In the genomic region with DNA sequence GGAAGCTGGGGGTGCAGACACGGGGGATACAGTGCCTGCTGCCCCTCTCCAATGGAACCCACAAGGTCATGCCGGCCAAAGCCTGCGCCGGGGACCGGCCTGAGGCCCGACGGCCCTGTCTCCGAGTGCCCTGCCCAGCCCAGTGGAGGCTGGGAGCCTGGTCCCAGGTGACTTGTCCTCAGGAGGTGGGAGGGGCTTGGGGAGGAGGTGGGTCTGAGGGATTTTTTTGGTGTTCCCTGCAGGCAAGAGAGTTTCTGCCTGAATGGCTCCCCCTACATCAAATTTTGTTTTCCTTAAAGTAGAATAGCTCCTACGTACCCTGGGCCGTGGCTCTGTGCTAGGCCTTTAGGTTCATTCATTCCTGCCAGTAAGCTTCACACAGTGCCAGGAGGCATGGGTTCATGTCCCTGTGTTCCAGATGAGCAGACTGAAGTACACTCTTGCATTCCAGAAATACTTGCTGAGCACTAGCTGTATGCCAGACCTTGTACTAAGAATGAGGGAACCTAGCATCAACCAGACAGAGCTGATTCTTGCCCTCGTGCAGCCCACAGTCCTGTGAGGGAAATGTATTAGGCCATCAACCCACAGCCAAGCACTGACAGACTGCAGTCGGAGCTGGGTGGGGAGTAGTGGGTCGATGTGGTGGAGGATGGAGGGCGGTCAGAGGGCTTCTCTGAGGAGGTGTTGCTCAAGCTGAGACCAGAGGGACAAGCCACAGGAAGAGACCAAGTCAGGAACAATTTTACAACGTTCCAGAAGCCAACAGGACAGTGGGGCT, we compare ENCODE assay signal across 18 cellular contexts. TPM values are rescaled to one million over a fixed set of nuclear protein-coding genes. Genes with fewer than 3 reads are reported as not detected.
DNase-seq lines count a peak whose midpoint lies in the region; ATAC-seq, FAIRE-seq and TF ChIP-seq lines count a peak whose summit lies in the region.
"Had no signal": no experiment of that assay in that cellular context is flagged by ENCODE, and none has a peak within 500 bp of the region (broad histone marks: within the 10 kb centered on the region; RNA-seq: fewer than 3 reads in every experiment).

No MANE protein-coding gene starts in this region.

- POLR2A ChIA-PET in activated CD8-positive, alpha-beta T cell treated with anti-CD3 and anti-CD28 coated beads, Interleukin-2, amount 10 ng/mL, durations not matched to agents 7 days and 5 days (lab: Charles Lee), result interaction anchor here (0.6 kb wide), 1 partner anchor 139 kb away, joined by 3 read pairs; no protein-coding TSS in a partner anchor
- POLR2A ChIA-PET in activated CD8-positive, alpha-beta T cell treated with anti-CD3 and anti-CD28 coated beads for 36 hours (lab: Charles Lee), result no interaction called here
- POLR2A ChIA-PET in H1 (lab: Charles Lee; ENCODE audit: partially characterized antibody), result interaction anchor here (1.0 kb wide), 1 partner anchor 133 kb away, joined by 3 read pairs; no protein-coding TSS in a partner anchor

- no peaks in the 10 kb centered on the region for H3K9me3 Mint-ChIP-seq in activated CD8-positive, alpha-beta T cell treated with anti-CD3 and anti-CD28 coated beads, Interleukin-2, amount 10 ng/mL, durations not matched to agents 7 days and 5 days (ENCODE audit: insufficient read depth)
- no peaks in the 10 kb centered on the region for H3K9me3 Mint-ChIP-seq in activated CD8-positive, alpha-beta T cell treated with anti-CD3 and anti-CD28 coated beads for 36 hours
- no peaks in the 10 kb centered on the region for H3K9me3 Mint-ChIP-seq in type B pancreatic cell
- H3K9me3 Mint-ChIP-seq: activated CD4-positive, alpha-beta memory T cell treated with anti-CD3 and anti-CD28 coated beads, Interleukin-2, amount 10 ng/mL, durations not matched to agents 7 days and 5 days; CD4-positive, CD25-positive, alpha-beta regulatory T cell had no signal

- 0 out of 2 replicates have a peak overlapping the region, but pooled peaks have one; percentile 10 for H2BK12ac ChIP-seq in H1 (ENCODE audit: low read depth, low read length)

- H3K9me3 ChIP-seq in H1 (ENCODE audit: insufficient read depth in 2 of 2, low read depth in 1 of 2, low read length in 1 of 2), result no peaks in the 10 kb centered on the region
- H3K9me3 ChIP-seq in kidney (ENCODE audit: control insufficient read depth in 1 of 2, low read length in 2 of 2), result no peaks in the 10 kb centered on the region
- no peaks in the 10 kb centered on the region for H3K9me3 ChIP-seq in esophagus squamous epithelium
- H3K9me3 ChIP-seq: SJSA1 had no signal

- H3K36me3 ChIP-seq in H1 (ENCODE audit: control insufficient read depth in 2 of 4, insufficient read depth in 4 of 4, low read length in 3 of 4), result no peaks in the 10 kb centered on the region
- H3K36me3 ChIP-seq in kidney (ENCODE audit: control insufficient read depth in 1 of 2, insufficient read depth in 2 of 2, low read length in 2 of 2), result no peaks in the 10 kb centered on the region
- H3K36me3 ChIP-seq in esophagus squamous epithelium, result no peaks in the 10 kb centered on the region
- H3K36me3 ChIP-seq: SJSA1 had no signal

- WGBS in H1 (ENCODE audit: extremely low coverage in 1 of 2, insufficient coverage in 1 of 2, insufficient read length in 1 of 2, insufficient replicate concordance in 2 of 2, low coverage in 1 of 2, low lambda C conversion rate in 2 of 2, missing lambda C conversion rate in 1 of 2), 2 experiments, result 77% methylated on average over 15 of the region's 15 CpGs; no CpG with 5 or more reads in 1 of the 2 experiments
- WGBS in esophagus squamous epithelium, 2 donors, result 74% methylated on average over 7 of the region's 15 CpGs

- TF ChIP-seq EP300 in H1 (IDR thresholded peaks at IDR 0.05; ENCODE audit: borderline replicate concordance in 1 of 2, low read depth in 2 of 2, low read length in 2 of 2), result no peak

- TF ChIP-seq RAD21 in H1 (IDR thresholded peaks at IDR 0.05 in 1 of 2, conservative IDR thresholded peaks at IDR 0.05 in 1 of 2; ENCODE audit: low read depth in 2 of 2, low read length in 2 of 2), result no peak; a peak in 1 of 4 replicates

- TF ChIP-seq CTCF in activated CD8-positive, alpha-beta T cell treated with anti-CD3 and anti-CD28 coated beads for 36 hours (IDR thresholded peaks at IDR 0.05), result no peak
- TF ChIP-seq CTCF in H1 (IDR thresholded peaks at IDR 0.05; ENCODE audit: control extremely low read depth in 1 of 3, insufficient read depth in 1 of 3, low read depth in 1 of 3, low read length in 3 of 3) (no peak), kidney (IDR thresholded peaks at IDR 0.05; ENCODE audit: borderline replicate concordance, extremely low read depth, insufficient read depth) (no peak), type B pancreatic cell (conservative IDR thresholded peaks at IDR 0.05) (no peak), esophagus squamous epithelium (IDR thresholded peaks at IDR 0.05) (no peak)

- no peak for TF ChIP-seq POLR2A in H1 (IDR thresholded peaks at IDR 0.05; ENCODE audit: control extremely low read depth in 1 of 2, low read depth in 2 of 2, low read length in 2 of 2)
- no peak for TF ChIP-seq POLR2A in esophagus squamous epithelium (IDR thresholded peaks at IDR 0.05)

- H3K27me3 Mint-ChIP-seq in activated CD8-positive, alpha-beta T cell treated with anti-CD3 and anti-CD28 coated beads, Interleukin-2, amount 10 ng/mL, durations not matched to agents 7 days and 5 days (ENCODE audit: low read depth), result peaks cover 3% of the 10 kb centered on the region
- H3K27me3 Mint-ChIP-seq in activated CD8-positive, alpha-beta T cell treated with anti-CD3 and anti-CD28 coated beads for 36 hours, result no peaks in the 10 kb centered on the region
- H3K27me3 Mint-ChIP-seq in type B pancreatic cell, result peaks cover 8% of the 10 kb centered on the region

- no peak overlapping the region for H3K23ac ChIP-seq in H1 (ENCODE audit: insufficient read length)

- H2BK20ac ChIP-seq in H1 (ENCODE audit: low read length), result no peak overlapping the region

- H3K27me3 ChIP-seq in H1 (replicated peaks in 1 of 4; ENCODE audit: control insufficient read depth in 3 of 4, extremely low read depth in 1 of 4, insufficient read depth in 3 of 4, low read length in 3 of 4) (no peaks in the 10 kb centered on the region), esophagus squamous epithelium (no peaks in the 10 kb centered on the region)
- H3K27me3 ChIP-seq: SJSA1 had no signal

- intact Hi-C loops in activated CD8-positive, alpha-beta T cell treated with anti-CD3 and anti-CD28 coated beads for 36 hours (cut with micrococcal nuclease), result no loop called here
- intact Hi-C loops in kidney (cut with DNase I), result no loop called here
- intact Hi-C loops in esophagus squamous epithelium (cut with DNase I), result no loop called here

- no peaks in the 10 kb centered on the region for H3K79me2 ChIP-seq in H1 (ENCODE audit: control insufficient read depth in 1 of 2, insufficient read depth in 2 of 2, low read length in 2 of 2)

- no peaks in the 10 kb centered on the region for H4K20me1 ChIP-seq in H1 (replicated peaks in 1 of 2; ENCODE audit: control insufficient read depth in 1 of 2, insufficient read depth in 2 of 2, low read length in 2 of 2)

- no peaks in the 10 kb centered on the region for H3K36me3 Mint-ChIP-seq in activated CD8-positive, alpha-beta T cell treated with anti-CD3 and anti-CD28 coated beads, Interleukin-2, amount 10 ng/mL, durations not matched to agents 7 days and 5 days (ENCODE audit: low read depth)
- H3K36me3 Mint-ChIP-seq in activated CD8-positive, alpha-beta T cell treated with anti-CD3 and anti-CD28 coated beads for 36 hours (ENCODE audit: low read depth), result no peaks in the 10 kb centered on the region
- no peaks in the 10 kb centered on the region for H3K36me3 Mint-ChIP-seq in type B pancreatic cell
- H3K36me3 Mint-ChIP-seq: CD4-positive, CD25-positive, alpha-beta regulatory T cell had no signal

- H3K14ac ChIP-seq in H1 (ENCODE audit: insufficient read length), result no peak overlapping the region

- H2BK5ac ChIP-seq in H1 (ENCODE audit: low read depth, low read length), result 0 out of 2 replicates have a peak overlapping the region, but pooled peaks have one; percentile 12

- peak overlapping the region; percentile 2 for H3K27ac Mint-ChIP-seq in activated CD8-positive, alpha-beta T cell treated with anti-CD3 and anti-CD28 coated beads, Interleukin-2, amount 10 ng/mL, durations not matched to agents 7 days and 5 days
- no peak overlapping the region for H3K27ac Mint-ChIP-seq in activated CD8-positive, alpha-beta T cell treated with anti-CD3 and anti-CD28 coated beads for 36 hours
- peak overlapping the region; percentile 30 for H3K27ac Mint-ChIP-seq in type B pancreatic cell
- H3K27ac Mint-ChIP-seq: activated CD4-positive, alpha-beta memory T cell treated with anti-CD3 and anti-CD28 coated beads, Interleukin-2, amount 10 ng/mL, durations not matched to agents 7 days and 5 days; CD4-positive, CD25-positive, alpha-beta regulatory T cell had no signal

- H4K5ac ChIP-seq in H1 (ENCODE audit: insufficient read length, low read depth, low read length), result no peak overlapping the region

- CTCF ChIA-PET in activated CD8-positive, alpha-beta T cell treated with anti-CD3 and anti-CD28 coated beads, Interleukin-2, amount 10 ng/mL, durations not matched to agents 7 days and 5 days (lab: Charles Lee), result interaction anchor here (1.1 to 1.4 kb wide), 2 partner anchors 15 to 195 kb away, joined by 6 read pairs; no protein-coding TSS in a partner anchor
- CTCF ChIA-PET in activated CD8-positive, alpha-beta T cell treated with anti-CD3 and anti-CD28 coated beads for 36 hours (lab: Charles Lee), result interaction anchor here (0.9 to 9.3 kb wide), 3 partner anchors 10 to 204 kb away, joined by 3 to 83 read pairs (median 3); no protein-coding TSS in a partner anchor
- CTCF ChIA-PET in H1 (lab: Charles Lee; ENCODE audit: partially characterized antibody), result interaction anchor here (0.7 to 3.7 kb wide), 15 partner anchors 9 to 204 kb away, joined by 3 to 11 read pairs (median 4); no protein-coding TSS in a partner anchor

- H3K18ac ChIP-seq in H1 (ENCODE audit: extremely low read depth, low read length), result peak overlapping the region; percentile 78

- H3K4me1 ChIP-seq in H1 (replicated peaks in 1 of 4; ENCODE audit: control insufficient read depth in 3 of 4, insufficient read depth in 4 of 4, low read length in 3 of 4), result peaks cover 0 to 3% (median 0%) of the 10 kb centered on the region in 4 experiments; a peak in 4 of 7 replicates
- peaks cover 6 to 11% of the 10 kb centered on the region in 2 donors for H3K4me1 ChIP-seq in kidney (ENCODE audit: control insufficient read depth in 1 of 2, insufficient read depth in 1 of 2, low read depth in 1 of 2, low read length in 2 of 2)
- H3K4me1 ChIP-seq in esophagus squamous epithelium, result peaks cover 0 to 2% (median 0%) of the 10 kb centered on the region in 3 donors
- H3K4me1 ChIP-seq: SJSA1 had no signal

- H3K56ac ChIP-seq in H1 (replicated peaks; ENCODE audit: insufficient read length, low read depth, low read length), result no peak overlapping the region

- no peak overlapping the region for H3K4me3 Mint-ChIP-seq in activated CD8-positive, alpha-beta T cell treated with anti-CD3 and anti-CD28 coated beads, Interleukin-2, amount 10 ng/mL, durations not matched to agents 7 days and 5 days
- H3K4me3 Mint-ChIP-seq in activated CD8-positive, alpha-beta T cell treated with anti-CD3 and anti-CD28 coated beads for 36 hours, result no peak overlapping the region
- H3K4me3 Mint-ChIP-seq in type B pancreatic cell, result no peak overlapping the region
- H3K4me3 Mint-ChIP-seq: activated CD4-positive, alpha-beta memory T cell treated with anti-CD3 and anti-CD28 coated beads, Interleukin-2, amount 10 ng/mL, durations not matched to agents 7 days and 5 days; CD4-positive, CD25-positive, alpha-beta regulatory T cell had no signal

- H2BK120ac ChIP-seq in H1 (replicated peaks; ENCODE audit: low read depth, low read length), result no peak overlapping the region

- H3K4me3 ChIP-seq in H1 (ENCODE audit: extremely low read depth in 1 of 4, insufficient read depth in 2 of 4, low read depth in 3 of 4, low read length in 4 of 4) (no peak overlapping the region), kidney (ENCODE audit: low read length in 2 of 2) (no peak overlapping the region), esophagus squamous epithelium (no peak overlapping the region)
- H3K4me3 ChIP-seq: SJSA1 had no signal

- no peak overlapping the region for H2AFZ ChIP-seq in H1 (ENCODE audit: low read length)

- no peaks in the 10 kb centered on the region for H3K79me1 ChIP-seq in H1 (ENCODE audit: low read depth, low read length)

- no peak for DNase-seq in activated CD8-positive, alpha-beta T cell treated with anti-CD3 and anti-CD28 coated beads, Interleukin-2, amount 10 ng/mL, durations not matched to agents 7 days and 5 days
- DNase-seq in activated CD8-positive, alpha-beta T cell treated with anti-CD3 and anti-CD28 coated beads for 36 hours, result no peak
- DNase-seq in H1 (ENCODE audit: low read depth in 1 of 2, low spot score in 2 of 2) (peak in 1 of 2 experiments; percentile 50), kidney (peak; percentile 75), type B pancreatic cell (ENCODE audit: extremely low spot score, unreplicated experiment) (no peak), UCSD-AML1 (lab: John Stamatoyannopoulos, UW; ENCODE audit: unreplicated experiment) (no peak), esophagus squamous epithelium (lab: John Stamatoyannopoulos, UW) (no peak), NCI-H2196 treated with DMSO at 0.1 percent for 48 hours (lab: John Stamatoyannopoulos, UW; ENCODE audit: unreplicated experiment) (no peak)
- DNase-seq: activated CD4-positive, alpha-beta memory T cell treated with anti-CD3 and anti-CD28 coated beads, Interleukin-2, amount 10 ng/mL, durations not matched to agents 7 days and 5 days; activated effector memory CD4-positive, alpha-beta T cell treated with anti-CD3 and anti-CD28 coated beads, Interleukin-2, amount 50 U/mL, for 16 hours; CD4-positive, CD25-positive, alpha-beta regulatory T cell; GDM1; stimulated activated CD8-positive, alpha-beta memory T cell treated with anti-CD3 and anti-CD28 coated beads, Interleukin-4, amount 100 ng/mL, for 48 hours had no signal

- H3K4ac ChIP-seq in H1 (replicated peaks; ENCODE audit: insufficient read length, low read depth, low read length), result no peak overlapping the region

- no peaks in the 10 kb centered on the region for H3K23me2 ChIP-seq in H1 (ENCODE audit: low read depth, low read length)

- H3K9ac ChIP-seq in H1 (replicated peaks in 1 of 4; ENCODE audit: extremely low read depth in 1 of 4, low read depth in 3 of 4, low read length in 3 of 4), result no peak overlapping the region
- no peak overlapping the region for H3K9ac ChIP-seq in kidney (ENCODE audit: low read length in 2 of 2)

- peaks cover 6% of the 10 kb centered on the region for H3K4me1 Mint-ChIP-seq in activated CD8-positive, alpha-beta T cell treated with anti-CD3 and anti-CD28 coated beads, Interleukin-2, amount 10 ng/mL, durations not matched to agents 7 days and 5 days (ENCODE audit: low read depth)
- H3K4me1 Mint-ChIP-seq in activated CD8-positive, alpha-beta T cell treated with anti-CD3 and anti-CD28 coated beads for 36 hours (ENCODE audit: low read depth), result peaks cover 5% of the 10 kb centered on the region
- peaks cover 16% of the 10 kb centered on the region for H3K4me1 Mint-ChIP-seq in type B pancreatic cell (ENCODE audit: unreplicated experiment)

- no peak for FAIRE-seq in H1 (lab: Jason Lieb, UNC)
- no peak for FAIRE-seq in kidney (lab: Jason Lieb, UNC)
- FAIRE-seq: frontal cortex, GM19239 had no signal

- no peak overlapping the region for H4K91ac ChIP-seq in H1 (replicated peaks; ENCODE audit: insufficient read length, low read length)

- no peak overlapping the region for H2AK5ac ChIP-seq in H1 (ENCODE audit: low read depth, low read length)

- no peak overlapping the region for H3K4me2 ChIP-seq in H1 (ENCODE audit: insufficient read depth in 1 of 2, low read depth in 2 of 2, low read length in 2 of 2)

- ATAC-seq in activated CD8-positive, alpha-beta T cell treated with anti-CD3 and anti-CD28 coated beads, Interleukin-2, amount 10 ng/mL, durations not matched to agents 7 days and 5 days, result no peak
- no peak for ATAC-seq in activated CD8-positive, alpha-beta T cell treated with anti-CD3 and anti-CD28 coated beads for 36 hours

- H4K8ac ChIP-seq in H1 (ENCODE audit: extremely low read depth, insufficient read depth, low read length), result no peak overlapping the region

- no peak overlapping the region for H2BK15ac ChIP-seq in H1 (ENCODE audit: low read length)

- H3K27ac ChIP-seq in H1 (ENCODE audit: low read depth, low read length) (no peak overlapping the region), kidney (ENCODE audit: low read depth in 2 of 2, low read length in 2 of 2) (peak overlapping the region; percentile 67), esophagus squamous epithelium (no peak overlapping the region)
- H3K27ac ChIP-seq: 22Rv1, SJSA1 had no signal

RNA-seq across cellular contexts. Expression of gene TBATA, which starts 31.1 kb away (rescaled TPM):
- not detected for total RNA-seq in activated CD8-positive, alpha-beta T cell treated with anti-CD3 and anti-CD28 coated beads, Interleukin-2, amount 10 ng/mL, durations not matched to agents 7 days and 5 days
- total RNA-seq in activated CD8-positive, alpha-beta T cell treated with anti-CD3 and anti-CD28 coated beads for 36 hours, result not detected
- not detected in 2 replicates for total RNA-seq in H1 (2021; fragmentation: NEBNext Ultra II Directional; extraction: Animal tissue kit (Norgen Biotek cat#: 25700))
- polyA plus RNA-seq in H1 (2011; rRNA removed) (not detected in 2 replicates), kidney (ENCODE audit: insufficient read depth, low read depth, low replicate concordance) (1.9 TPM)
- polyA plus RNA-seq in H1 (2011; cell fraction: cytosol; rRNA removed), result not detected
- not detected for polyA plus RNA-seq in H1 (2011; cell fraction: nucleus; rRNA removed)
- not detected in 4 replicates for polyA plus RNA-seq in H1 (2012, experiment 1 of 2)
- not detected for polyA plus RNA-seq in H1 (2012, experiment 2 of 2)
- not detected for polyA plus RNA-seq in H1 (2013, experiment 1 of 2)
- not detected for polyA plus RNA-seq in H1 (2013, experiment 2 of 2)
- not detected in 2 replicates for polyA minus RNA-seq in H1 (2011; rRNA and poly(A)+ RNA removed)
- polyA minus RNA-seq in H1 (2011; cell fraction: cytosol; rRNA and poly(A)+ RNA removed), result not detected
- polyA minus RNA-seq in H1 (2011; cell fraction: nucleus; rRNA and poly(A)+ RNA removed), result not detected
- total RNA-seq in kidney (not detected), type B pancreatic cell (ENCODE audit: low replicate concordance) (not detected in 2 replicates), esophagus squamous epithelium (not detected)
- total RNA-seq: activated CD4-positive, alpha-beta memory T cell treated with anti-CD3 and anti-CD28 coated beads, Interleukin-2, amount 10 ng/mL, durations not matched to agents 7 days and 5 days; CD4-positive, CD25-positive, alpha-beta regulatory T cell; frontal cortex; myocyte; SJSA1 had no signal
- polyA plus RNA-seq: CD4-positive, CD25-positive, alpha-beta regulatory T cell had no signal

Comparison
In these comparisons a context has a peak if more than half of its experiments do, and no peak if none do; other contexts are left out.
1. H3K27ac ChIP-seq: peak in kidney (2 of 2); none in H1 (single experiment) and esophagus squamous epithelium (0 of 4).